24 cellular contexts compared by ENCODE assay signal in the genomic region with DNA sequence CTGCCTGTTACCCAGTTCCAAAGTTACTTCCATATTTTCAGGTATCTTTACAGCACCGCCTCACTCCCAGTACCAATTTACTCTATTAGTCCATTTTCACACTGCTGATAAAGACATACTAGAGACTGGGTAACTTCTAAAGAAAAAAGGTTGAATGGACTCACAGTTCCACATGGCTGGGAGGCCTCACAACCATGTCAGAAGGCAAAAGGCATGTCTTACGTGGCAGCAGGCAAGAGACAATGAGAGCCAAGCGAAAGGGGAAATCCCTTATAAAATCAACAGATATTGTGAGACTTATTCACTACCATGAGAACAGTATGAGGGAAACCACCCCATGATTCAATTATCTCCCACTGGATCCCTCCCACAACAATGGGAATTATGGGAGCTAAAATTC.
"Had no signal": no experiment of that assay in that cellular context is flagged by ENCODE, and none has a peak within 500 bp of the region (broad histone marks: within the 10 kb centered on the region; RNA-seq: fewer than 3 reads in every experiment).

No MANE protein-coding gene starts in this region.

- H3K4me3 Mint-ChIP-seq: activated CD4-positive, alpha-beta memory T cell treated with anti-CD3 and anti-CD28 coated beads for 36 hours; activated CD4-positive, alpha-beta T cell treated with anti-CD3 and anti-CD28 coated beads, Interleukin-2, amount 10 ng/mL, durations not matched to agents 7 days and 5 days; activated T-cell treated with anti-CD3 and anti-CD28 coated beads, Interleukin-2, amount 50 U/mL, for 4 hours; activated T-helper 1 cell treated with anti-CD3 and anti-CD28 coated beads, Interleukin-12 subunit alpha, Interleukin-12 subunit beta, Interleukin-2, Interleukin-4 antibody, amounts not matched to agents 30 ng/mL and 10 ng/mL and 1 ng/mL, durations not matched to agents 14 hours and 24 hours and 36 hours; brain; central memory CD8-positive, alpha-beta T cell had no signal

- H3K9me3 Mint-ChIP-seq: central memory CD8-positive, alpha-beta T cell had no signal

- H3K27ac Mint-ChIP-seq: activated CD4-positive, alpha-beta memory T cell treated with anti-CD3 and anti-CD28 coated beads for 36 hours; activated CD4-positive, alpha-beta T cell treated with anti-CD3 and anti-CD28 coated beads, Interleukin-2, amount 10 ng/mL, durations not matched to agents 7 days and 5 days; activated T-helper 1 cell treated with anti-CD3 and anti-CD28 coated beads, Interleukin-12 subunit alpha, Interleukin-12 subunit beta, Interleukin-2, Interleukin-4 antibody, amounts not matched to agents 30 ng/mL and 10 ng/mL and 1 ng/mL, durations not matched to agents 14 hours and 24 hours and 36 hours; brain had no signal

- DNase-seq: activated CD4-positive, alpha-beta memory T cell treated with anti-CD3 and anti-CD28 coated beads for 36 hours; activated CD4-positive, alpha-beta T cell treated with anti-CD3 and anti-CD28 coated beads, Interleukin-2, amount 10 ng/mL, durations not matched to agents 7 days and 5 days; activated CD8-positive, alpha-beta memory T cell treated with anti-CD3 and anti-CD28 coated beads, Interleukin-2, amount 50 U/mL, for 4 hours; activated naive CD4-positive, alpha-beta T cell treated with anti-CD3 and anti-CD28 coated beads, Interleukin-2, amount 50 U/mL, for 16 hours; activated T-cell treated with anti-CD3 and anti-CD28 coated beads for 4 hours; activated T-cell treated with anti-CD3 and anti-CD28 coated beads, Interleukin-2, amount 50 U/mL, for 4 hours; anterior cingulate cortex; Kasumi-1; KG1; MM.1S; MV-4-11; NCI-H1092; NCI-H1436 treated with DMSO at 0.1 percent for 48 hours; NCI-H1694 treated with DMSO at 0.1 percent for 48 hours; NCI-H2029; NCI-H345; NCI-H524 treated with DMSO at 0.1 percent for 48 hours; SHP77; SJCRH30 had no signal

- FAIRE-seq: TTC549 had no signal

- ATAC-seq: activated T-cell treated with anti-CD3 and anti-CD28 coated beads, Interleukin-2, amount 50 U/mL, for 4 hours; Panc1 had no signal

- H3K27me3 Mint-ChIP-seq: activated CD4-positive, alpha-beta memory T cell treated with anti-CD3 and anti-CD28 coated beads for 36 hours; activated CD4-positive, alpha-beta T cell treated with anti-CD3 and anti-CD28 coated beads, Interleukin-2, amount 10 ng/mL, durations not matched to agents 7 days and 5 days; brain; central memory CD8-positive, alpha-beta T cell had no signal
